18 cellular contexts compared by ENCODE assay signal in the genomic region with DNA sequence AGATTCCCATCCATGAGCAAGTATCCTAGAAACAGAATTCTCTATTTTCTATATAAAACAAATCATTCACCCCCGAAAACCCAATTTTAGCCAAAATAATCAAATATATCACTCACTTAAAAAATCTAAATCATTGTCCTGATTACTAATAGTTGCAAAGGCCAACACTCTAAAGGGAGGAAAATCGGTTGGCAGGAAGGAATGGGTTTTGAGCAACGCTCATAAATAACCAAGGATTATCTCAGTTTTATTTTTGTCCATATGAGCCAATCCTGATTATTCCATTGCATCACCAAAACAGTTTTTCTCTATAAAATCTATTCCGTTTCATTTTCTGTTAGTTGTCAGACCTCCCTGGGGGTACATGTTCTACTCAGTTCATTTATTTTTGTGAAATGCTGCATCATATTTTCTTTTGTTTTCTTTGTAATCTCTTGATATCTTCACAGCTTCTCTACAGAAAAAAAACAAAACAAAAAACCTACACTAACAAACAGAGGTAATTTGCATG.
"Had no signal": no experiment of that assay in that cellular context is flagged by ENCODE, and none has a peak within 500 bp of the region (broad histone marks: within the 10 kb centered on the region; RNA-seq: fewer than 3 reads in every experiment).

No MANE protein-coding gene starts in this region.

- H3K36me3 ChIP-seq: gastrocnemius medialis, heart right ventricle, neutrophil, sigmoid colon, tibial nerve, upper lobe of right lung had no signal

- H3K27me3 Mint-ChIP-seq: naive thymus-derived CD4-positive, alpha-beta T cell had no signal

- H3K4me1 Mint-ChIP-seq: endodermal cell; naive thymus-derived CD4-positive, alpha-beta T cell had no signal

- H3K4me3 ChIP-seq: coronary artery, gastrocnemius medialis, heart right ventricle, sigmoid colon, tibial nerve, upper lobe of right lung had no signal

- H3K4me3 Mint-ChIP-seq: endodermal cell; naive thymus-derived CD4-positive, alpha-beta T cell had no signal

- H3K4me1 ChIP-seq: gastrocnemius medialis, heart right ventricle, sigmoid colon, upper lobe of right lung had no signal

- DNase-seq: effector CD4-positive, alpha-beta T cell; endodermal cell; erythroblast; gastrocnemius medialis; heart right ventricle; hypothalamus; kidney glomerular epithelial cell; mesendoderm; naive thymus-derived CD4-positive, alpha-beta T cell; posterior cingulate gyrus; sigmoid colon; small intestine; stimulated activated CD4-positive, alpha-beta T cell treated with anti-CD3 and anti-CD28 coated beads, Interleukin-12 subunit alpha, Interleukin-12 subunit beta, amount 100 ng/mL, for 4 hours; stimulated activated naive CD4-positive, alpha-beta T cell treated with Interleukin-2 at 50 U/mL for 16 hours; upper lobe of right lung had no signal

- H3K27ac Mint-ChIP-seq: endodermal cell; naive thymus-derived CD4-positive, alpha-beta T cell had no signal

- H3K27ac ChIP-seq: coronary artery, gastrocnemius medialis, heart right ventricle, neutrophil, sigmoid colon, tibial nerve, upper lobe of right lung had no signal

- H3K27me3 ChIP-seq: gastrocnemius medialis, neutrophil, sigmoid colon, tibial nerve, upper lobe of right lung had no signal

- H3K9me3 ChIP-seq: gastrocnemius medialis, neutrophil, sigmoid colon, tibial nerve, upper lobe of right lung had no signal

- ATAC-seq: heart right ventricle; naive thymus-derived CD4-positive, alpha-beta T cell; upper lobe of right lung had no signal
